8 cellular contexts compared by ENCODE assay signal in genomic region chr14:35292770-35293561, GRCh38. TPM values are rescaled to one million over a fixed set of nuclear protein-coding genes. Genes with fewer than 3 reads are reported as not detected.
DNase-seq lines count a peak whose midpoint lies in the region; ATAC-seq and TF ChIP-seq lines count a peak whose summit lies in the region.

No MANE protein-coding gene starts in this region.

- H4K20me1 ChIP-seq in MM.1S (ENCODE audit: insufficient read depth, low read length) = no peaks in the 10 kb centered on the region

- no peaks in the 10 kb centered on the region for H3K9me3 Mint-ChIP-seq in activated T-cell treated with anti-CD3 and anti-CD28 coated beads, Interleukin-2, amount 50 U/mL, for 4 hours
- H3K9me3 Mint-ChIP-seq in chondrocyte (ENCODE audit: low read depth) (no peaks in the 10 kb centered on the region), naive B cell (no peaks in the 10 kb centered on the region)

- peak overlapping the region; percentile 91 for H3K4me3 ChIP-seq in MM.1S (ENCODE audit: low read length)

- H3K36me3 ChIP-seq in MM.1S (replicated peaks; ENCODE audit: insufficient read depth, low read length) = no peaks in the 10 kb centered on the region

- H3K36me3 Mint-ChIP-seq in activated T-cell treated with anti-CD3 and anti-CD28 coated beads, Interleukin-2, amount 50 U/mL, for 4 hours (ENCODE audit: insufficient read depth) = peaks cover 16% of the 10 kb centered on the region
- H3K36me3 Mint-ChIP-seq in chondrocyte (ENCODE audit: low read depth) = no peaks in the 10 kb centered on the region
- peaks cover 0 to 4% of the 10 kb centered on the region in 2 donors for H3K36me3 Mint-ChIP-seq in naive B cell

- peak; percentile 5 to 12 for ATAC-seq in activated T-cell treated with anti-CD3 and anti-CD28 coated beads, Interleukin-2, amount 50 U/mL, for 4 hours
- ATAC-seq in naive B cell (ENCODE audit: low read depth in 2 of 2) = peak in 1 of 2 donors; percentile 5
- no peak for ATAC-seq in HG02588 (IDR thresholded peaks at IDR 0.05; ENCODE audit: unreplicated experiment)

- peaks cover 54% of the 10 kb centered on the region for H3K4me1 Mint-ChIP-seq in activated T-cell treated with anti-CD3 and anti-CD28 coated beads, Interleukin-2, amount 50 U/mL, for 4 hours (ENCODE audit: low read depth)
- H3K4me1 Mint-ChIP-seq in chondrocyte (ENCODE audit: low read depth) (peaks cover 41% of the 10 kb centered on the region), naive B cell (peaks cover 26 to 52% (median 35%) of the 10 kb centered on the region in 3 donors)

- H3K9me2 ChIP-seq in MM.1S (replicated peaks; ENCODE audit: insufficient read depth, low read length) = no peaks in the 10 kb centered on the region

- H3K27me3 Mint-ChIP-seq in activated T-cell treated with anti-CD3 and anti-CD28 coated beads, Interleukin-2, amount 50 U/mL, for 4 hours (ENCODE audit: low read depth) = no peaks in the 10 kb centered on the region
- H3K27me3 Mint-ChIP-seq in chondrocyte (ENCODE audit: low read depth) (no peaks in the 10 kb centered on the region), naive B cell (no peaks in the 10 kb centered on the region)

- DNase-seq in activated T-cell treated with anti-CD3 and anti-CD28 coated beads, Interleukin-2, amount 50 U/mL, for 4 hours = no peak
- DNase-seq in activated T-cell treated with anti-CD3 and anti-CD28 coated beads, Interleukin-2, amount 50 U/mL, for 48 hours = no peak
- DNase-seq in MM.1S (no peak), chondrocyte (ENCODE audit: low spot score) (no peak), naive B cell (no peak), retina (no peak)
- DNase-seq in stimulated activated CD4-positive, alpha-beta T cell treated with anti-CD3 and anti-CD28 coated beads, Interleukin-2, amount 100 ng/mL, for 48 hours = no peak

- H3K27ac Mint-ChIP-seq in chondrocyte (ENCODE audit: unreplicated experiment) (peak overlapping the region; percentile 99), naive B cell (peak overlapping the region; percentile 93 to 99 (median 96))

- peak overlapping the region; percentile 87 for H3K9ac ChIP-seq in MM.1S (ENCODE audit: low read length)

- H2AFZ ChIP-seq in MM.1S (ENCODE audit: low read length) = no peak overlapping the region

- peaks cover 10% of the 10 kb centered on the region for H3F3A ChIP-seq in MM.1S (ENCODE audit: insufficient read depth, low read length)

- TF ChIP-seq CTCF in MM.1S (IDR thresholded peaks at IDR 0.05; ENCODE audit: low read length) (no peak), chondrocyte (IDR thresholded peaks at IDR 0.05) (no peak)

- no peaks in the 10 kb centered on the region for H3K27me3 ChIP-seq in MM.1S (replicated peaks; ENCODE audit: insufficient read depth, low read length)

- H3K4me3 Mint-ChIP-seq in activated T-cell treated with anti-CD3 and anti-CD28 coated beads, Interleukin-2, amount 50 U/mL, for 4 hours = peak overlapping the region; percentile 98
- peak overlapping the region; percentile 98 for H3K4me3 Mint-ChIP-seq in chondrocyte (ENCODE audit: unreplicated experiment)
- peak overlapping the region; percentile 95 to 99 (median 98) for H3K4me3 Mint-ChIP-seq in naive B cell

- peaks cover 57% of the 10 kb centered on the region for H3K79me2 ChIP-seq in MM.1S (ENCODE audit: low read length)

- peak overlapping the region; percentile 62 for H3K4me2 ChIP-seq in MM.1S (ENCODE audit: low read depth, low read length)

- peak overlapping the region; percentile 89; the same call in 1 of the 2 replicates for H3K27ac ChIP-seq in MM.1S (ENCODE audit: low read length)

- H3K4me1 ChIP-seq in MM.1S (ENCODE audit: low read length) = 0 out of 2 replicates have a peak, but pooled peaks cover 3% of the 10 kb centered on the region

- no peaks in the 10 kb centered on the region for H3K9me3 ChIP-seq in MM.1S (replicated peaks; ENCODE audit: insufficient read depth, low read length)

RNA-seq across cellular contexts. Expression of gene PSMA6, which starts 0.8 kb away (rescaled TPM):
- 100 to 1,000 TPM; 562 to 636 (median 595) TPM for total RNA-seq in activated T-cell treated with anti-CD3 and anti-CD28 coated beads, Interleukin-2, amount 50 U/mL, for 4 hours
- total RNA-seq in chondrocyte = 129 to 167 TPM (median 137 TPM) in 3 replicates
- polyA plus RNA-seq in naive B cell (ENCODE audit: low read depth in 6 of 6) = 100 to 1,000 TPM; 216 to 373 (median 267) TPM
